Comparison of ENCODE assay signal across 1 cellular context in the genomic region with DNA sequence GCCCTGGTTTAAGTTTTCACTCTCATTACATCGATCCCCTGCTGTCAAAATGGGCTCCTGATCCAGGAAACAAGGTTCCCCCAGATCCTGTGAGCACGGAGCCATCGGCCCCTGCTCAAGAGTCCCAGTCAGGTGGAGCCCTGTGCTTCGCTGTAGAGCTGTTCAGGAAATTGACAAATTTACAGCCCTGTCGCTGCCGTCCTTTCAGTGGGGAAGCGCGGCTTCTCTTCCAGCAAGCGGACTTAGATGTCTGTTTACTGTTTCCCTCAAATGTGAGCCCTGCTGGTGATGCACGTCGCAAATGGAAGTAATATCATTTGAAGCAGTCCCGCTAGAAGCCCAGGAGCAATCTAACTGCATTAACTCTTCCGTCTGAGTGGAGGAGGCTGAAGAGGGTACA.
TF ChIP-seq lines count a peak whose summit lies in the region.

No MANE protein-coding gene starts in this region.

TF ChIP-seq in WTC11, 78 proteins besides CTCF, POLR2A, EP300 and RAD21 (continued from another document):
- no peak for TF ChIP-seq ZNF281 (CRISPR knock-in tag; IDR thresholded peaks at IDR 0.05)
- TF ChIP-seq ZNF263 (CRISPR knock-in tag; IDR thresholded peaks at IDR 0.05; ENCODE audit: low read depth), result no peak
- TF ChIP-seq FOXJ3 (CRISPR knock-in tag; IDR thresholded peaks at IDR 0.05; ENCODE audit: borderline replicate concordance), result no peak
- TF ChIP-seq IRF2 (CRISPR knock-in tag; IDR thresholded peaks at IDR 0.05; ENCODE audit: borderline replicate concordance, low read depth), result no peak
